8 cellular contexts compared by ENCODE assay signal in the genomic region with DNA sequence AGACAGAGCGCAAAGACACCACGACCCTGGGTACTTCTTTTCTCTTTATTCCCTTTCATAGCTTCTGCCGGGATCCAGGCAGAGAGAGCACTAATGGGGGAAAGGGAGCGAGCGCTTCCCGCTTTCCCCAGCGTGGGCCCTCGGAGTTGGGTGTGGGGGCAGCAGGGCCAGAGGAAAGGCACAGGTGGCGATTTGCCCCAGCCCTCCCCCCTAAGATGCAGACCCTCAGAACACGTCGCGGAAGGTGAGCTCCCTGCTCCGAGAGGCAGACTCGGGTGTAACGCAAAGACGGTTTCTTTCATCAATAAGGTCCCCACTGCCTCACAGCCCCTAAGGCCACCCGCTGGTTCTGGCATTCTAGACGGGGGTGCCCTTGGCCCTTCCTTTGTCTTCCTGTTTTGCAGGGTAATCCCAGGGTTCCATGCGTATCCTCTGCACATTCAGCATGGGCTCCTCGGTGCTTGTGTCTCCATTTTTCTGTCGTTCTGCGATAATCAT. TPM values are rescaled to one million over a fixed set of nuclear protein-coding genes. Genes with fewer than 3 reads are reported as not detected.
A peak's percentile ranks its signal among the peaks of the same experiment; 100 is the strongest.
DNase-seq lines count a peak whose midpoint lies in the region; ATAC-seq and TF ChIP-seq lines count a peak whose summit lies in the region.

No MANE protein-coding gene starts in this region.

- no peak for TF ChIP-seq POLR2A in IMR-90 (IDR thresholded peaks at IDR 0.05; ENCODE audit: low read depth, low read length)
- no peak for TF ChIP-seq POLR2A in breast epithelium (IDR thresholded peaks at IDR 0.05)

- no peak for TF ChIP-seq CTCF in AG09309 (IDR thresholded peaks at IDR 0.05; ENCODE audit: control insufficient read depth, insufficient read depth, low read depth, low read length, missing control alignments)
- TF ChIP-seq CTCF in IMR-90 (conservative IDR thresholded peaks at IDR 0.05; ENCODE audit: low read depth, low read length) = no peak
- TF ChIP-seq CTCF in breast epithelium (IDR thresholded peaks at IDR 0.05) = no peak
- no peak for TF ChIP-seq CTCF in foreskin keratinocyte (conservative IDR thresholded peaks at IDR 0.05)

- H3K36me3 ChIP-seq in IMR-90 (ENCODE audit: control insufficient read depth, insufficient read depth, low read length) = peaks cover 33% of the 10 kb centered on the region
- H3K36me3 ChIP-seq in breast epithelium = peaks cover 5% of the 10 kb centered on the region
- H3K36me3 ChIP-seq in muscle layer of colon (ENCODE audit: insufficient read depth, low read length) = peaks cover 28% of the 10 kb centered on the region

- dilution Hi-C loops in IMR-90 (cut with HindIII; ENCODE audit: low sequenced_read_pairs, unreplicated experiment) = no loop called here

- H3K9me1 ChIP-seq in IMR-90 (ENCODE audit: insufficient read depth, low read length) = 0 out of 2 replicates have a peak, but pooled peaks cover 3% of the 10 kb centered on the region

- H3K14ac ChIP-seq in IMR-90 (replicated peaks; ENCODE audit: low read depth, low read length) = no peak overlapping the region

- in situ Hi-C loops in IMR-90 (cut with MboI; ENCODE audit: low sequenced_read_pairs) = no loop called here

- H4K5ac ChIP-seq in IMR-90 (ENCODE audit: low read depth, low read length) = peak overlapping the region; percentile 53; the same call in 1 of the 2 replicates

- intact Hi-C loops in IMR-90 (cut with micrococcal nuclease) (no loop called here), breast epithelium (cut with DNase I; ENCODE audit: low total_unique reads) (no loop called here)

- H3K56ac ChIP-seq in IMR-90 (ENCODE audit: extremely low read depth, insufficient read depth, low read length) = no peak overlapping the region

- H2BK20ac ChIP-seq in IMR-90 (ENCODE audit: low read depth, low read length) = no peak overlapping the region

- POLR2A ChIA-PET in IMR-90 (lab: Charles Lee; ENCODE audit: unreplicated experiment) = no interaction called here

- CTCF ChIA-PET in IMR-90 (lab: Yijun Ruan, JAX) = no interaction called here

- H3K9ac ChIP-seq in IMR-90 (ENCODE audit: low read depth, low read length) = peak overlapping the region; percentile 88
- H3K9ac ChIP-seq in muscle layer of colon (ENCODE audit: low read length) = peak overlapping the region; percentile 33

- peak overlapping the region; percentile 93 for H2AK5ac ChIP-seq in IMR-90 (ENCODE audit: low read depth, low read length)

- no peak overlapping the region for H4K91ac ChIP-seq in IMR-90 (ENCODE audit: insufficient read depth, low read depth, low read length)

- no peak overlapping the region for H2BK15ac ChIP-seq in IMR-90 (ENCODE audit: low read depth, low read length)

- BruUV-seq in IMR-90 (replicated peaks; lab: Mats Ljungman, UMichigan) = TSS peak; percentile 86

- no peak for TF ChIP-seq RAD21 in IMR-90 (IDR thresholded peaks at IDR 0.05; ENCODE audit: low read length)

- DNase-seq in AG09309 (ENCODE audit: low read depth) (no peak), IMR-90 (no peak), breast epithelium (ENCODE audit: low spot score in 2 of 2) (no peak), foreskin keratinocyte (no peak)

- H3K4me1 ChIP-seq in IMR-90 (ENCODE audit: control insufficient read depth, insufficient read depth, low read length) = peaks cover 13% of the 10 kb centered on the region
- H3K4me1 ChIP-seq in breast epithelium = peaks cover 16 to 25% of the 10 kb centered on the region in 2 donors
- H3K4me1 ChIP-seq in muscle layer of colon (ENCODE audit: insufficient read depth, low read length) = peaks cover 29% of the 10 kb centered on the region
- H3K4me1 ChIP-seq in foreskin keratinocyte = no peaks in the 10 kb centered on the region

- H2AK9ac ChIP-seq in IMR-90 (replicated peaks; ENCODE audit: low read depth, low read length, poor library complexity) = peak overlapping the region; percentile 94

- peak overlapping the region; percentile 10 for H3K23ac ChIP-seq in IMR-90 (ENCODE audit: low read depth, low read length)

- H3K4me3 ChIP-seq in AG09309 (ENCODE audit: control insufficient read depth, low read depth, low read length) (peak overlapping the region; percentile 50), IMR-90 (ENCODE audit: insufficient read depth, low read depth, low read length) (peak overlapping the region; percentile 93), breast epithelium (peak overlapping the region; percentile 91 to 97 (median 94)), muscle layer of colon (ENCODE audit: low read depth in 1 of 2, low read length in 2 of 2) (peak overlapping the region; percentile 83 to 92)

- H4K20me1 ChIP-seq in IMR-90 (ENCODE audit: insufficient read depth, low read length) = peaks cover 28% of the 10 kb centered on the region

- H3K4me2 ChIP-seq in IMR-90 (ENCODE audit: low read depth, low read length) = peak overlapping the region; percentile 90

- peaks cover 12 to 49% of the 10 kb centered on the region in 2 experiments for H3K79me1 ChIP-seq in IMR-90 (ENCODE audit: low read depth in 1 of 2, low read length in 2 of 2)

- 10% methylated on average over 10 of the region's 22 CpGs; no CpG with 5 or more reads in 1 of the 2 experiments for WGBS in IMR-90 (ENCODE audit: extremely low coverage in 2 of 2, insufficient read length in 1 of 2), 2 experiments

- H2AFZ ChIP-seq in IMR-90 (replicated peaks; ENCODE audit: low read length, poor library complexity) = peak overlapping the region; percentile 94

- ATAC-seq in IMR-90 (ENCODE audit: low read depth) (no peak), HG02938 (IDR thresholded peaks at IDR 0.05; ENCODE audit: unreplicated experiment) (no peak), GM19397 (IDR thresholded peaks at IDR 0.05; ENCODE audit: unreplicated experiment) (no peak), foreskin keratinocyte (no peak), GM21737 (IDR thresholded peaks at IDR 0.05; ENCODE audit: unreplicated experiment) (no peak)

- H3K27me3 ChIP-seq in IMR-90 (ENCODE audit: control insufficient read depth, insufficient read depth, low read length) = no peaks in the 10 kb centered on the region
- H3K27me3 ChIP-seq in breast epithelium = no peaks in the 10 kb centered on the region
- no peaks in the 10 kb centered on the region for H3K27me3 ChIP-seq in muscle layer of colon (ENCODE audit: control insufficient read depth in 1 of 2, insufficient read depth in 2 of 2, low read length in 2 of 2)
- H3K27me3 ChIP-seq in foreskin keratinocyte = no peaks in the 10 kb centered on the region

- peak overlapping the region; percentile 85 for H3K4ac ChIP-seq in IMR-90 (ENCODE audit: low read depth, low read length)

- H3K27ac ChIP-seq in IMR-90 (ENCODE audit: insufficient read depth, low read length) = peak overlapping the region; percentile 85
- H3K27ac ChIP-seq in breast epithelium = peak overlapping the region; percentile 51 to 69
- peak overlapping the region; percentile 73 for H3K27ac ChIP-seq in muscle layer of colon (ENCODE audit: low read depth, low read length)
- H3K27ac ChIP-seq in foreskin keratinocyte = no peak overlapping the region

- peak overlapping the region; percentile 35 to 92; a peak in 2 of 4 replicates for H4K8ac ChIP-seq in IMR-90 (ENCODE audit: low read depth in 2 of 2, low read length in 2 of 2)

- H3K18ac ChIP-seq in IMR-90 (ENCODE audit: low read depth, low read length) = no peak overlapping the region

- peak overlapping the region; percentile 27 for H2BK5ac ChIP-seq in IMR-90 (ENCODE audit: low read depth, low read length, poor library complexity, severe bottlenecking)

- H2BK120ac ChIP-seq in IMR-90 (ENCODE audit: low read depth, low read length) = no peak overlapping the region

- H3K9me3 ChIP-seq in IMR-90 (ENCODE audit: control insufficient read depth, insufficient read depth, low read length) (no peaks in the 10 kb centered on the region), breast epithelium (no peaks in the 10 kb centered on the region), muscle layer of colon (ENCODE audit: low read length) (no peaks in the 10 kb centered on the region)

TF ChIP-seq in IMR-90, 13 proteins besides CTCF, POLR2A, EP300 and RAD21 (continues in another document):
- no peak for TF ChIP-seq MXI1 (IDR thresholded peaks at IDR 0.05; ENCODE audit: borderline replicate concordance, low read depth, low read length)
- no peak for TF ChIP-seq SMC3 (IDR thresholded peaks at IDR 0.05; ENCODE audit: low read depth, low read length)

RNA-seq across cellular contexts. Expression of a gene that starts 0.6 kb away (rescaled TPM):
- 12.7 and 15.3 TPM in 2 replicates for total RNA-seq in IMR-90 (2012; rRNA removed)
- 41.2 and 61.6 TPM in 2 replicates for polyA plus RNA-seq in IMR-90 (2012; rRNA removed)
- 33.9 and 84.6 TPM in 2 replicates for polyA plus RNA-seq in IMR-90 (2012; cell fraction: cytosol; rRNA removed)
- polyA plus RNA-seq in IMR-90 (2012; cell fraction: nucleus; rRNA removed; ENCODE audit: low replicate concordance) = 163 and 393 TPM in 2 replicates
- 100 to 1,000 TPM in 2 of 3 donors, 10 to 100 TPM in 1; 86.6 to 119 (median 115) TPM for total RNA-seq in breast epithelium
- 24.8 and 25.2 TPM in 2 replicates for total RNA-seq in foreskin keratinocyte
- polyA plus RNA-seq in foreskin keratinocyte = 40.0 and 40.5 TPM in 2 replicates

RNA-seq across cellular contexts. Expression of a gene that starts 0.7 kb away (rescaled TPM):
- total RNA-seq in IMR-90 (2012; rRNA removed) (1.3 and 1.4 TPM in 2 replicates), breast epithelium (10 to 100 TPM in 2 of 3 donors, 1 to 10 TPM in 1; 4.6 to 17.4 (median 14.0) TPM), foreskin keratinocyte (5.9 and 8.5 TPM in 2 replicates)
- polyA plus RNA-seq in IMR-90 (2012; rRNA removed) (9.6 and 11.1 TPM in 2 replicates), foreskin keratinocyte (3.0 and 4.3 TPM in 2 replicates)
- 2.9 and 4.0 TPM in 2 replicates for polyA plus RNA-seq in IMR-90 (2012; cell fraction: cytosol; rRNA removed)
- 68.1 and 156 TPM in 2 replicates for polyA plus RNA-seq in IMR-90 (2012; cell fraction: nucleus; rRNA removed; ENCODE audit: low replicate concordance)

RNA-seq across cellular contexts. Expression of a gene that starts 1.0 kb away (rescaled TPM):
- 68.5 and 73.3 TPM in 2 replicates for total RNA-seq in IMR-90 (2012; rRNA removed)
- 80.4 and 87.2 TPM in 2 replicates for polyA plus RNA-seq in IMR-90 (2012; rRNA removed)
- polyA plus RNA-seq in IMR-90 (2012; cell fraction: cytosol; rRNA removed) = 85.4 and 140 TPM in 2 replicates
- 69.2 and 93.1 TPM in 2 replicates for polyA plus RNA-seq in IMR-90 (2012; cell fraction: nucleus; rRNA removed; ENCODE audit: low replicate concordance)
- 10 to 100 TPM; 85.9 to 95.4 (median 87.8) TPM for total RNA-seq in breast epithelium
- 139 and 174 TPM in 2 replicates for total RNA-seq in foreskin keratinocyte
- 223 and 236 TPM in 2 replicates for polyA plus RNA-seq in foreskin keratinocyte

RNA-seq across cellular contexts. Expression of a gene that starts 10.5 kb away (rescaled TPM):
- total RNA-seq in IMR-90 (2012; rRNA removed) = 9.1 and 10.6 TPM in 2 replicates
- polyA plus RNA-seq in IMR-90 (2012; rRNA removed) = 30.8 and 34.0 TPM in 2 replicates
- 24.8 and 37.1 TPM in 2 replicates for polyA plus RNA-seq in IMR-90 (2012; cell fraction: cytosol; rRNA removed)
- polyA plus RNA-seq in IMR-90 (2012; cell fraction: nucleus; rRNA removed; ENCODE audit: low replicate concordance) = 165 and 400 TPM in 2 replicates
- 100 to 1,000 TPM in 1 of 3 donors, 10 to 100 TPM in 2; 84.9 to 107 (median 88.5) TPM for total RNA-seq in breast epithelium
- 21.7 and 27.4 TPM in 2 replicates for total RNA-seq in foreskin keratinocyte
- polyA plus RNA-seq in foreskin keratinocyte = 24.5 and 32.4 TPM in 2 replicates

RNA-seq across cellular contexts. Expression of a gene that starts 10.8 kb away (rescaled TPM):
- total RNA-seq in IMR-90 (2012; rRNA removed) (51.1 and 131 TPM in 2 replicates), breast epithelium (10 to 100 TPM; 61.6 to 82.6 (median 80.3) TPM), foreskin keratinocyte (70.1 and 73.3 TPM in 2 replicates)
- polyA plus RNA-seq in IMR-90 (2012; rRNA removed) (62.6 and 75.9 TPM in 2 replicates), foreskin keratinocyte (113 and 121 TPM in 2 replicates)
- polyA plus RNA-seq in IMR-90 (2012; cell fraction: cytosol; rRNA removed) = 64.6 and 131 TPM in 2 replicates
- 50.7 and 143 TPM in 2 replicates for polyA plus RNA-seq in IMR-90 (2012; cell fraction: nucleus; rRNA removed; ENCODE audit: low replicate concordance)
